In the genomic region with DNA sequence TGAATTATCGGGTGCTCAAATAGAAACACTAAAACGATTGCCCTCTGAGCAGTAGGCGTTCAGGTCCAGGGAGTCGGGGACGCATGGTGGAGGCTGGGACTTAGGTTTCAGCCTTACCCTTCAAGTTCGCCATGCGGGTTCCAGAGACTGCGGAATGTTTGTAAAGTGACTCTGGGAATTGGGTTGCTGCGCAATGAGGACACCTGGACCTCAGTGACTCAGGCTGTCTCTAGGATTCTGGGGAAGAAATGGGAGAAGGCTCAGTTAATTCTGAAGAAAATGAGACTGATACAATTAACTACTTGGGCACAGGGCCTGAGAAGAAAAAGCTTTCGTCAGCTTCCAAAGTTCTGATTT, we compare ENCODE assay signal across 8 cellular contexts. TPM values are rescaled to one million over a fixed set of nuclear protein-coding genes. Genes with fewer than 3 reads are reported as not detected.
A peak's percentile ranks its signal among the peaks of the same experiment; 100 is the strongest.
DNase-seq lines count a peak whose midpoint lies in the region; ATAC-seq and TF ChIP-seq lines count a peak whose summit lies in the region.

No MANE protein-coding gene starts in this region.

- H3K9me3 ChIP-seq in GM23248 (ENCODE audit: low read depth) = no peaks in the 10 kb centered on the region
- H3K9me3 ChIP-seq in T-helper 17 cell (ENCODE audit: control insufficient read depth, low read length, poor library complexity, severe bottlenecking) = no peaks in the 10 kb centered on the region
- H3K9me3 ChIP-seq in right atrium auricular region = no peaks in the 10 kb centered on the region
- no peaks in the 10 kb centered on the region for H3K9me3 ChIP-seq in skeletal muscle tissue (ENCODE audit: control insufficient read depth in 3 of 3, low read length in 3 of 3)

- peak overlapping the region; percentile 78 for H3K27ac Mint-ChIP-seq in T-helper 17 cell

- peak overlapping the region; percentile 85 for H3K4me2 ChIP-seq in GM23248 (ENCODE audit: unreplicated experiment)

- peaks cover 54% of the 10 kb centered on the region for H3K79me2 ChIP-seq in GM23248 (ENCODE audit: insufficient read depth)

- in situ Hi-C loops in GM23248 (cut with MboI) = no loop called here

- H3K4me3 ChIP-seq in GM23248 (peak overlapping the region; percentile 95), right atrium auricular region (peak overlapping the region; percentile 80 to 83), skeletal muscle tissue (ENCODE audit: low read length in 3 of 3) (peak overlapping the region; percentile 74 to 86 (median 79))

- WGBS in GM23248 (ENCODE audit: low coverage in 1 of 2, low lambda C conversion rate in 2 of 2, missing lambda C conversion rate in 2 of 2), 2 experiments = 1 to 2% methylated on average over 10 of the region's 10 CpGs

- DNase-seq in GM23248 (peak; percentile 75), T-helper 17 cell (no peak), right atrium auricular region (ENCODE audit: low spot score) (no peak), SKM-1 treated with dmso at 0.1 percent for 144 hours (lab: John Stamatoyannopoulos, UW; ENCODE audit: unreplicated experiment) (no peak)
- DNase-seq in effector CD4-positive, alpha-beta T cell = no peak

- ATAC-seq in T-helper 17 cell = no peak
- ATAC-seq in HG03025 (IDR thresholded peaks at IDR 0.05; ENCODE audit: low FRiP score, unreplicated experiment) = no peak
- no peak for ATAC-seq in GM19023 (IDR thresholded peaks at IDR 0.05; ENCODE audit: unreplicated experiment)

- H3K27ac ChIP-seq in GM23248 (peak overlapping the region; percentile 89), right atrium auricular region (peak overlapping the region; percentile 97), skeletal muscle tissue (ENCODE audit: low read depth, low read length) (peak overlapping the region; percentile 85)

- no peaks in the 10 kb centered on the region; the same call in 1 of the 2 replicates for H4K20me1 ChIP-seq in GM23248 (ENCODE audit: insufficient read depth)

- peak overlapping the region; percentile 37; the same call in 1 of the 2 replicates for H2AFZ ChIP-seq in GM23248

- peaks cover 67% of the 10 kb centered on the region for H3F3A ChIP-seq in GM23248 (ENCODE audit: insufficient read depth)

- H3K9ac ChIP-seq in GM23248 (peak overlapping the region; percentile 99), skeletal muscle tissue (ENCODE audit: low read depth in 1 of 3, low read length in 3 of 3) (peak overlapping the region; percentile 73 to 85 (median 74))

- peaks cover 49% of the 10 kb centered on the region for H3K4me1 ChIP-seq in GM23248 (ENCODE audit: insufficient read depth)
- peaks cover 0 to 75% of the 10 kb centered on the region in 2 donors for H3K4me1 ChIP-seq in right atrium auricular region
- H3K4me1 ChIP-seq in skeletal muscle tissue (ENCODE audit: control insufficient read depth in 3 of 3, insufficient read depth in 3 of 3, low read length in 3 of 3) = peaks cover 16 to 30% (median 27%) of the 10 kb centered on the region in 3 donors

- H3K9me2 ChIP-seq in GM23248 (ENCODE audit: insufficient read depth) = no peaks in the 10 kb centered on the region

- H3K4me1 Mint-ChIP-seq in T-helper 17 cell = peaks cover 23% of the 10 kb centered on the region

- no peaks in the 10 kb centered on the region for H3K27me3 Mint-ChIP-seq in T-helper 17 cell

- no peaks in the 10 kb centered on the region for H3K36me3 Mint-ChIP-seq in T-helper 17 cell (ENCODE audit: low read depth)

- no peaks in the 10 kb centered on the region for H3K27me3 ChIP-seq in GM23248 (replicated peaks; ENCODE audit: insufficient read depth)
- H3K27me3 ChIP-seq in right atrium auricular region = no peaks in the 10 kb centered on the region
- peaks cover 0 to 8% (median 0%) of the 10 kb centered on the region in 3 donors for H3K27me3 ChIP-seq in skeletal muscle tissue (ENCODE audit: control insufficient read depth in 3 of 3, insufficient read depth in 3 of 3, low read length in 3 of 3)

- H3K36me3 ChIP-seq in GM23248 (ENCODE audit: low read depth) (peaks cover 10% of the 10 kb centered on the region; the same call in 1 of the 2 replicates), right atrium auricular region (peaks cover 8% of the 10 kb centered on the region), skeletal muscle tissue (ENCODE audit: control insufficient read depth in 3 of 3, insufficient read depth in 3 of 3, low read length in 3 of 3) (peaks cover 0 to 3% (median 2%) of the 10 kb centered on the region in 3 donors)

- H3K4me3 Mint-ChIP-seq in T-helper 17 cell = peak overlapping the region; percentile 89

- no peak for TF ChIP-seq CTCF in right atrium auricular region (IDR thresholded peaks at IDR 0.05)

RNA-seq across cellular contexts. Expression of a gene that starts 1.1 kb away (rescaled TPM):
- total RNA-seq in GM23248 (2014; rRNA removed; shearing (Covaris generic)) = 297 and 363 TPM in 2 replicates
- polyA plus RNA-seq in GM23248 (2016; fragmentation: Nextera tagmentation; extraction: Ambion mirVana) = 541 and 553 TPM in 2 replicates
- total RNA-seq in T-helper 17 cell = 10 to 100 TPM; 38.7 to 49.8 TPM
- total RNA-seq in right atrium auricular region = 100 to 1,000 TPM; 178 to 184 TPM
- 32.4 TPM for total RNA-seq in skeletal muscle tissue
